In genomic region chr18:80245781-80246655, GRCh38 we compare ENCODE assay signal across 8 cellular contexts. TPM values are rescaled to one million over a fixed set of nuclear protein-coding genes. Genes with fewer than 3 reads are reported as not detected.
A peak's percentile ranks its signal among the peaks of the same experiment; 100 is the strongest.
DNase-seq lines count a peak whose midpoint lies in the region; TF ChIP-seq lines count a peak whose summit lies in the region.

No MANE protein-coding gene starts in this region.

- no peak overlapping the region for H2BK15ac ChIP-seq in mesenchymal stem cell (ENCODE audit: low read depth, poor library complexity, severe bottlenecking)

- H3K14ac ChIP-seq in mesenchymal stem cell (ENCODE audit: low read length in 2 of 2), result no peak overlapping the region

- no peak overlapping the region for H2BK120ac ChIP-seq in mesenchymal stem cell (ENCODE audit: low read depth, low read length)

- H3K18ac ChIP-seq in mesenchymal stem cell (ENCODE audit: low read depth in 1 of 2, low read length in 2 of 2), result no peak overlapping the region

- H2BK12ac ChIP-seq in mesenchymal stem cell (ENCODE audit: low read length in 2 of 2), result no peak overlapping the region

- in situ Hi-C loops in brain microvascular endothelial cell (cut with HindIII; ENCODE audit: low pct_ligation_motif_present, low sequenced_read_pairs), result no loop called here

- TF ChIP-seq CTCF in AG09309 (IDR thresholded peaks at IDR 0.05; ENCODE audit: control insufficient read depth, insufficient read depth, low read depth, low read length, missing control alignments) (no peak), brain microvascular endothelial cell (IDR thresholded peaks at IDR 0.05; ENCODE audit: low read depth, low read length, missing control alignments) (no peak)

- H3K23ac ChIP-seq in mesenchymal stem cell (ENCODE audit: low read length in 2 of 2), result no peak overlapping the region

- no peaks in the 10 kb centered on the region for H3K9me3 ChIP-seq in mesenchymal stem cell (ENCODE audit: control insufficient read depth, low read length)

- H3K4ac ChIP-seq in mesenchymal stem cell (ENCODE audit: low read depth in 1 of 2, low read length in 2 of 2), result no peak overlapping the region

- peak overlapping the region; percentile 24 for H3K9ac ChIP-seq in mesenchymal stem cell (ENCODE audit: low read length)

- no peak overlapping the region for H4K8ac ChIP-seq in mesenchymal stem cell (ENCODE audit: low read length)

- no peak overlapping the region for H2AFZ ChIP-seq in mesenchymal stem cell (ENCODE audit: low read depth, low read length)

- no peak overlapping the region for H2BK5ac ChIP-seq in mesenchymal stem cell (ENCODE audit: low read depth, low read length, poor library complexity, severe bottlenecking)

- H2AK5ac ChIP-seq in mesenchymal stem cell (ENCODE audit: low read length, severe bottlenecking), result peak overlapping the region; percentile 17

- peaks cover 12% of the 10 kb centered on the region for H3K79me1 ChIP-seq in mesenchymal stem cell (replicated peaks; ENCODE audit: low read length, poor library complexity, severe bottlenecking)

- H4K91ac ChIP-seq in mesenchymal stem cell (ENCODE audit: low read length), result no peak overlapping the region

- DNase-seq in AG09309 (ENCODE audit: low read depth) (no peak), brain microvascular endothelial cell (no peak), mesenchymal stem cell (no peak), NCI-H187 (lab: John Stamatoyannopoulos, UW) (no peak), dermis blood vessel endothelial cell (no peak), inferior parietal cortex (ENCODE audit: extremely low spot score) (no peak), NCI-H2029 treated with DMSO at 0.1 percent for 48 hours (lab: John Stamatoyannopoulos, UW) (no peak)
- DNase-seq in Jurkat, Clone E6-1 (ENCODE audit: low read depth, low spot score), result no peak

- H3K4me1 ChIP-seq in mesenchymal stem cell (ENCODE audit: control insufficient read depth, insufficient read depth, low read depth, low read length), result peaks cover 15% of the 10 kb centered on the region

- H3K27me3 ChIP-seq in brain microvascular endothelial cell (replicated peaks) (no peaks in the 10 kb centered on the region), mesenchymal stem cell (ENCODE audit: control insufficient read depth in 1 of 2, insufficient read depth in 1 of 2, low read length in 2 of 2) (peaks cover 0 to 30% of the 10 kb centered on the region in 2 experiments)

- H3K4me2 ChIP-seq in mesenchymal stem cell (ENCODE audit: low read length, poor library complexity, severe bottlenecking), result peak overlapping the region; percentile 89

- 31% methylated on average over 37 of the region's 54 CpGs for WGBS in mesenchymal stem cell

- H3K27ac ChIP-seq in brain microvascular endothelial cell (no peak overlapping the region), mesenchymal stem cell (ENCODE audit: low read length, poor library complexity, severe bottlenecking) (no peak overlapping the region)

- peak overlapping the region; percentile 58 for H3K4me3 ChIP-seq in AG09309 (ENCODE audit: control insufficient read depth, low read depth, low read length)
- H3K4me3 ChIP-seq in Jurkat, Clone E6-1 (ENCODE audit: low read length), result peak overlapping the region; percentile 52; the same call in 1 of the 2 replicates
- H3K4me3 ChIP-seq in brain microvascular endothelial cell (ENCODE audit: low read depth, low read length), result peak overlapping the region; percentile 67
- H3K4me3 ChIP-seq in mesenchymal stem cell (ENCODE audit: insufficient read depth in 1 of 2, low read depth in 1 of 2, low read length in 2 of 2), result peak overlapping the region; percentile 53 to 74

- H3K36me3 ChIP-seq in brain microvascular endothelial cell (replicated peaks) (no peaks in the 10 kb centered on the region), mesenchymal stem cell (ENCODE audit: control insufficient read depth in 1 of 2, insufficient read depth in 2 of 2, low read depth in 1 of 2, low read length in 2 of 2) (no peaks in the 10 kb centered on the region)

RNA-seq across cellular contexts. Expression of gene PARD6G, which starts 1.3 kb away (rescaled TPM):
- polyA plus RNA-seq in Jurkat, Clone E6-1 (2012; ENCODE audit: insufficient read depth, insufficient read length), result 8.4 TPM
- polyA plus RNA-seq in mesenchymal stem cell (2013, experiment 1 of 2), result 6.2 TPM
- polyA plus RNA-seq in mesenchymal stem cell (2013, experiment 2 of 2), result 7.1 TPM
- 25.4 and 60.2 TPM in 2 replicates for total RNA-seq in dermis blood vessel endothelial cell
